In the genomic region with DNA sequence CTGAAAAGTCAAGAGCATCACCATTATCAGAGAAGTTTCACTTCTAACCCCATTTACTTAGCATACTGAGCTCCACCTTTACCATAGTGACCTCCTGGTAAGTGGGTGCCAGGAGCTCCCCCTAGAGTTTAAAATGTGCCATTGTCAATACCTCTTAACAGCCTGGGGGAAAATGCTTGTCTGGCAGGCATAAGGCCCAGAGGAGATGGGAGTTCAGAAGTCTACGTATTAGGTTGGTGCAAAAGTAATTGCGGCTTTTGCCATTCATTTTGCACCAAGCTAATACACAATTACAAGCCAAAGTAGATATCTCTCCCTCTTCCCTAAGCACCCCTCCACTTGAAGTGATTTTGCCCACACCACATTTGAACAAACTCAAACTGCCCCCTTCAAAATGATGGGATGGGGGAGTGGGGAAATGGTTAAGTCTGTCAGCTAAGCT, we compare ENCODE assay signal across 9 cellular contexts.
DNase-seq lines count a peak whose midpoint lies in the region; ATAC-seq and TF ChIP-seq lines count a peak whose summit lies in the region.
"Had no signal": no experiment of that assay in that cellular context is flagged by ENCODE, and none has a peak within 500 bp of the region (broad histone marks: within the 10 kb centered on the region; RNA-seq: fewer than 3 reads in every experiment).

No MANE protein-coding gene starts in this region.

- DNase-seq in GM10266 (ENCODE audit: extremely low spot score), result peak; percentile 53
- peak; percentile 37 for DNase-seq in NCI-H774 (lab: John Stamatoyannopoulos, UW)
- no peak for DNase-seq in chondrocyte (ENCODE audit: low spot score)
- peak; percentile 78 for DNase-seq in medulla oblongata (ENCODE audit: extremely low spot score)
- no peak for DNase-seq in T-helper 1 cell
- no peak for DNase-seq in activated gamma-delta T cell treated with Interleukin-2 at 50 U/mL for 16 hours

- H3K27me3 Mint-ChIP-seq in chondrocyte (ENCODE audit: low read depth), result no peaks in the 10 kb centered on the region
- H3K27me3 Mint-ChIP-seq: activated naive CD4-positive, alpha-beta T cell treated with anti-CD3 and anti-CD28 coated beads, Interleukin-2, amount 50 U/mL, for 24 hours had no signal

- no peak overlapping the region for H3K4me3 Mint-ChIP-seq in chondrocyte (ENCODE audit: unreplicated experiment)
- H3K4me3 Mint-ChIP-seq: activated naive CD4-positive, alpha-beta T cell treated with anti-CD3 and anti-CD28 coated beads, Interleukin-2, amount 50 U/mL, for 24 hours had no signal

- H3K4me1 Mint-ChIP-seq in chondrocyte (ENCODE audit: low read depth), result peaks cover 33% of the 10 kb centered on the region
- H3K4me1 Mint-ChIP-seq: activated naive CD4-positive, alpha-beta T cell treated with anti-CD3 and anti-CD28 coated beads, Interleukin-2, amount 50 U/mL, for 24 hours had no signal

- TF ChIP-seq CTCF in GM10266 (IDR thresholded peaks at IDR 0.05; ENCODE audit: control insufficient read depth, insufficient read depth, low read depth, missing control alignments) (peak; percentile 58), chondrocyte (IDR thresholded peaks at IDR 0.05) (peak; percentile 71)

- peaks cover 2% of the 10 kb centered on the region for H3K9me3 Mint-ChIP-seq in chondrocyte (ENCODE audit: low read depth)

- no peaks in the 10 kb centered on the region for H3K36me3 Mint-ChIP-seq in chondrocyte (ENCODE audit: low read depth)
- H3K36me3 Mint-ChIP-seq: activated naive CD4-positive, alpha-beta T cell treated with anti-CD3 and anti-CD28 coated beads, Interleukin-2, amount 50 U/mL, for 24 hours had no signal

- ATAC-seq in GM21515 (IDR thresholded peaks at IDR 0.05; ENCODE audit: unreplicated experiment) (peak; percentile 100), HG03565 (IDR thresholded peaks at IDR 0.05; ENCODE audit: unreplicated experiment) (peak; percentile 98)

- H3K27ac Mint-ChIP-seq in chondrocyte (ENCODE audit: unreplicated experiment), result no peak overlapping the region
- H3K27ac Mint-ChIP-seq: activated naive CD4-positive, alpha-beta T cell treated with anti-CD3 and anti-CD28 coated beads, Interleukin-2, amount 50 U/mL, for 24 hours had no signal

Comparison
In these comparisons a context has a peak if more than half of its experiments do, and no peak if none do; other contexts are left out.
1. DNase-seq: peak in GM10266 (single experiment), NCI-H774 (single experiment) and medulla oblongata (single experiment); none in chondrocyte (single experiment), T-helper 1 cell (0 of 5) and activated gamma-delta T cell treated with Interleukin-2 at 50 U/mL for 16 hours (single experiment).